1 cellular context compared by ENCODE assay signal in genomic region chr16:9092282-9092962, GRCh38.
TF ChIP-seq lines count a peak whose summit lies in the region.

No MANE protein-coding gene starts in this region.

TF ChIP-seq in HepG2, 621 proteins besides CTCF, POLR2A, EP300 and RAD21 (continued from another document and continues in another):
- TF ChIP-seq BCL6 (CRISPR knock-in tag; IDR thresholded peaks at IDR 0.05), result peak; percentile 27; the same call in 1 of the 2 replicates
- no peak; the same call in 1 of the 2 replicates for TF ChIP-seq ZNF232 (CRISPR knock-in tag; IDR thresholded peaks at IDR 0.05; ENCODE audit: borderline replicate concordance)
- no peak for TF ChIP-seq CHCHD3 (CRISPR knock-in tag; IDR thresholded peaks at IDR 0.05)
- 0 out of 2 replicates have a peak, but pooled peaks have one; percentile 57 for TF ChIP-seq ATF6 (CRISPR knock-in tag; conservative IDR thresholded peaks at IDR 0.05)
- TF ChIP-seq HIVEP1 (CRISPR knock-in tag; IDR thresholded peaks at IDR 0.05), result peak; percentile 78
- no peak for TF ChIP-seq RXRA (CRISPR knock-in tag; IDR thresholded peaks at IDR 0.05)
- TF ChIP-seq ZHX1 (CRISPR knock-in tag; IDR thresholded peaks at IDR 0.05; ENCODE audit: low read depth), result no peak
- peak; percentile 6; the same call in 1 of the 2 replicates for TF ChIP-seq ZNF350 (CRISPR knock-in tag; IDR thresholded peaks at IDR 0.05; ENCODE audit: borderline replicate concordance, low read depth)
- TF ChIP-seq ZSCAN29 (CRISPR knock-in tag; conservative IDR thresholded peaks at IDR 0.05), result 0 out of 2 replicates have a peak, but pooled peaks have one; percentile 44
- 0 out of 2 replicates have a peak, but pooled peaks have one; percentile 25 for TF ChIP-seq ZMAT3 (CRISPR knock-in tag; conservative IDR thresholded peaks at IDR 0.05)
- peak; percentile 54; the same call in 1 of the 2 replicates for TF ChIP-seq PITX1 (CRISPR knock-in tag; IDR thresholded peaks at IDR 0.05)
- TF ChIP-seq SSRP1 (CRISPR knock-in tag; IDR thresholded peaks at IDR 0.05), result peak; percentile 16; the same call in 1 of the 2 replicates
- 0 out of 2 replicates have a peak, but pooled peaks have one; percentile 9 for TF ChIP-seq ZNF768 (CRISPR knock-in tag; IDR thresholded peaks at IDR 0.05)
- TF ChIP-seq ZNF383 (CRISPR knock-in tag; IDR thresholded peaks at IDR 0.05; ENCODE audit: borderline replicate concordance), result peak; percentile 36; the same call in 1 of the 2 replicates
- no peak for TF ChIP-seq RFX1 (IDR thresholded peaks at IDR 0.05)
- peak; percentile 78 for TF ChIP-seq ZNF407 (CRISPR knock-in tag; IDR thresholded peaks at IDR 0.05; ENCODE audit: not compliant biosample characterization)
- peak; percentile 5; the same call in 1 of the 2 replicates for TF ChIP-seq E2F5 (CRISPR knock-in tag; conservative IDR thresholded peaks at IDR 0.05)
- 0 out of 2 replicates have a peak, but pooled peaks have one; percentile 11 for TF ChIP-seq CHD4 (IDR thresholded peaks at IDR 0.05; ENCODE audit: borderline replicate concordance, low read length)
- TF ChIP-seq ZNF33A (CRISPR knock-in tag; IDR thresholded peaks at IDR 0.05; ENCODE audit: borderline replicate concordance), result peak; percentile 41; the same call in 1 of the 2 replicates
- TF ChIP-seq MTA1 (CRISPR knock-in tag; IDR thresholded peaks at IDR 0.05; ENCODE audit: borderline replicate concordance), result peak; percentile 14; the same call in 1 of the 2 replicates
- TF ChIP-seq MAZ (IDR thresholded peaks at IDR 0.05; ENCODE audit: borderline replicate concordance, low read depth, low read length), result 0 out of 2 replicates have a peak, but pooled peaks have one; percentile 25
- no peak for TF ChIP-seq MAZ (CRISPR knock-in tag; IDR thresholded peaks at IDR 0.05; ENCODE audit: low read depth)
- peak; percentile 16; the same call in 1 of the 2 replicates for TF ChIP-seq KLF13 (CRISPR knock-in tag; IDR thresholded peaks at IDR 0.05)
- peak; percentile 67 for TF ChIP-seq ZNF687 (CRISPR knock-in tag; IDR thresholded peaks at IDR 0.05)
- no peak for TF ChIP-seq CCAR2 (optimal IDR thresholded peaks at IDR 0.05; ENCODE audit: low read depth, low read length)
- TF ChIP-seq ZNF343 (CRISPR knock-in tag; IDR thresholded peaks at IDR 0.05), result no peak
- no peak; the same call in 1 of the 2 replicates for TF ChIP-seq ZNF333 (CRISPR knock-in tag; IDR thresholded peaks at IDR 0.05; ENCODE audit: borderline replicate concordance)
- no peak for TF ChIP-seq GLMP (CRISPR knock-in tag; IDR thresholded peaks at IDR 0.05; ENCODE audit: borderline replicate concordance)
- TF ChIP-seq ZNF788 (CRISPR knock-in tag; IDR thresholded peaks at IDR 0.05; ENCODE audit: borderline replicate concordance), result no peak; the same call in 1 of the 2 replicates
- TF ChIP-seq HNRNPLL (IDR thresholded peaks at IDR 0.05; ENCODE audit: low read depth, low read length, poor library complexity, severe bottlenecking), result peak; percentile 12
- no peak for TF ChIP-seq ZNF512B (CRISPR knock-in tag; IDR thresholded peaks at IDR 0.05; ENCODE audit: borderline replicate concordance)
